ENCODE assay signal across 16 cellular contexts in the genomic region with DNA sequence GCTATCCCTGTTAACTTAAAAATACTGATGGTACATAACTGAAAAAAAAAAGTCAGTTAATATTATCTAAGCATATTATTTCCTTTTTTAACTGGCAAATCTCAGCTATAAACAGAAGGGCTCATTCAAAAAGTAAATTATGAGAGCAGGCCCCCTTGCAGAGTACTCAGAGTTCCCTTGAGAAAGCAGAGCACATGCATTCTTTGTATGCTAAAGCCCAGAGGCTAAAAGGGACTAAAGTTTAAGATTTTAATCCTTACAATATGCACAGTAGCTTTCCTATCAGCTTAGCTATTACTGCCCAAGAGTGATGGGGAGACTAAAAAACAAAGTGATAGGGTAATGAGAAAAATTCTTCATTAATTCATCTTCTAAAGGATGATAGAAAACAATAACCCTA. TPM values are rescaled to one million over a fixed set of nuclear protein-coding genes. Genes with fewer than 3 reads are reported as not detected.
A peak's percentile ranks its signal among the peaks of the same experiment; 100 is the strongest.
DNase-seq lines count a peak whose midpoint lies in the region; ATAC-seq and TF ChIP-seq lines count a peak whose summit lies in the region.
"Had no signal": no experiment of that assay in that cellular context is flagged by ENCODE, and none has a peak within 500 bp of the region (broad histone marks: within the 10 kb centered on the region; RNA-seq: fewer than 3 reads in every experiment).

No MANE protein-coding gene starts in this region.

- 0 out of 2 replicates have a peak, but pooled peaks cover 15% of the 10 kb centered on the region for H4K20me1 ChIP-seq in OCI-LY7 (ENCODE audit: insufficient read depth, low read length)

- peaks cover 26% of the 10 kb centered on the region for H3K36me3 ChIP-seq in OCI-LY7 (ENCODE audit: insufficient read depth, low read length)
- H3K36me3 ChIP-seq in CD8-positive, alpha-beta T cell (ENCODE audit: insufficient read depth, low read length): no peaks in the 10 kb centered on the region
- H3K36me3 ChIP-seq: lower lobe of right lung, suprapubic skin had no signal

- H3K27me3 ChIP-seq in CD8-positive, alpha-beta T cell (ENCODE audit: insufficient read depth, low read length): no peaks in the 10 kb centered on the region
- H3K27me3 ChIP-seq: suprapubic skin had no signal

- H3K27ac ChIP-seq in OCI-LY7 (ENCODE audit: low read depth, low read length, poor library complexity, severe bottlenecking): peak overlapping the region; percentile 36
- no peak overlapping the region for H3K27ac ChIP-seq in CD8-positive, alpha-beta T cell (ENCODE audit: low read depth, low read length)
- H3K27ac ChIP-seq: lower lobe of right lung, suprapubic skin had no signal

- H3K36me3 Mint-ChIP-seq in chondrocyte (ENCODE audit: low read depth) (no peaks in the 10 kb centered on the region), osteocyte (ENCODE audit: unreplicated experiment) (no peaks in the 10 kb centered on the region)
- H3K36me3 Mint-ChIP-seq in CD8-positive, alpha-beta T cell: no peaks in the 10 kb centered on the region
- H3K36me3 Mint-ChIP-seq: CD8-positive, alpha-beta memory T cell had no signal

- CTCF ChIA-PET in GM10248 (lab: Yijun Ruan, JAX): interaction anchor here (0.9 to 2.0 kb wide), 10 partner anchors 8 to 135 kb away, joined by 3 to 13 read pairs (median 4); partner anchors contain the start of genes LRIG2 and SLC16A1
- CTCF ChIA-PET in OCI-LY7 (lab: Charles Lee; ENCODE audit: unreplicated experiment): interaction anchor here (1.0 to 1.3 kb wide), 3 partner anchors 16 to 135 kb away, joined by 3 to 4 read pairs (median 3); partner anchors contain the start of gene SLC16A1
- CTCF ChIA-PET in CD8-positive, alpha-beta T cell (lab: Charles Lee): interaction anchor here (2.5 kb wide), 1 partner anchor 135 kb away, joined by 11 read pairs; the partner anchor contains the start of gene LRIG2

- peak overlapping the region; percentile 51 for H3K4me2 ChIP-seq in OCI-LY7 (ENCODE audit: low read length)

- ATAC-seq in GM18505 (IDR thresholded peaks at IDR 0.05; ENCODE audit: unreplicated experiment) (no peak), HG03457 (IDR thresholded peaks at IDR 0.05; ENCODE audit: unreplicated experiment) (no peak)
- ATAC-seq in CD8-positive, alpha-beta T cell: no peak
- ATAC-seq: lower lobe of right lung had no signal

- H3K4me1 ChIP-seq in OCI-LY7 (ENCODE audit: insufficient read depth, low read length, poor library complexity, severe bottlenecking): peaks cover 40% of the 10 kb centered on the region
- H3K4me1 ChIP-seq in CD8-positive, alpha-beta T cell (ENCODE audit: insufficient read depth, low read length): no peaks in the 10 kb centered on the region
- H3K4me1 ChIP-seq: lower lobe of right lung had no signal

- BruUV-seq in OCI-LY7 (replicated peaks; lab: Mats Ljungman, UMichigan): no TSS peak

- peaks cover 44% of the 10 kb centered on the region for H3K4me1 Mint-ChIP-seq in chondrocyte (ENCODE audit: low read depth)
- H3K4me1 Mint-ChIP-seq in osteocyte (ENCODE audit: unreplicated experiment): peaks cover 45% of the 10 kb centered on the region
- peaks cover 11% of the 10 kb centered on the region for H3K4me1 Mint-ChIP-seq in CD8-positive, alpha-beta T cell (ENCODE audit: low read depth)

- no peaks in the 10 kb centered on the region for H3K27me3 Mint-ChIP-seq in chondrocyte (ENCODE audit: low read depth)
- H3K27me3 Mint-ChIP-seq in osteocyte (ENCODE audit: unreplicated experiment): no peaks in the 10 kb centered on the region
- no peaks in the 10 kb centered on the region for H3K27me3 Mint-ChIP-seq in CD8-positive, alpha-beta T cell (ENCODE audit: low read depth)

- peaks cover 95% of the 10 kb centered on the region for H3K79me2 ChIP-seq in OCI-LY7 (ENCODE audit: insufficient read depth, low read depth, low read length)

- intact Hi-C loops in OCI-LY7 (cut with micrococcal nuclease; ENCODE audit: unreplicated experiment): loop anchor here (2.0 kb wide), 1 partner anchor 17 kb away; no protein-coding TSS in a partner anchor
- intact Hi-C loops in CD8-positive, alpha-beta T cell (cut with DNase I, micrococcal nuclease): no loop called here

- peak overlapping the region; percentile 4 for H3K4me3 ChIP-seq in OCI-LY7 (ENCODE audit: low read depth, low read length, poor library complexity, severe bottlenecking)
- no peak overlapping the region for H3K4me3 ChIP-seq in CD8-positive, alpha-beta T cell (ENCODE audit: low read depth, low read length)
- H3K4me3 ChIP-seq: lower lobe of right lung, suprapubic skin had no signal

- H3K9me2 ChIP-seq in OCI-LY7 (ENCODE audit: insufficient read depth, low read length): no peaks in the 10 kb centered on the region

- H3K4me3 Mint-ChIP-seq in chondrocyte (ENCODE audit: unreplicated experiment) (no peak overlapping the region), osteocyte (ENCODE audit: unreplicated experiment) (peak overlapping the region; percentile 3)
- no peak overlapping the region for H3K4me3 Mint-ChIP-seq in CD8-positive, alpha-beta T cell
- H3K4me3 Mint-ChIP-seq: CD8-positive, alpha-beta memory T cell had no signal

- peak; percentile 22 for DNase-seq in GM10248 (ENCODE audit: extremely low spot score)
- DNase-seq in OCI-LY7 (ENCODE audit: low spot score): no peak
- DNase-seq in chondrocyte (ENCODE audit: low spot score): no peak
- DNase-seq in osteocyte (ENCODE audit: extremely low spot score, unreplicated experiment): no peak
- no peak for DNase-seq in GM19240 (ENCODE audit: insufficient read length, low spot score)
- DNase-seq in CD8-positive, alpha-beta T cell: no peak
- DNase-seq: activated CD4-positive, alpha-beta T cell treated with anti-CD3 and anti-CD28 coated beads, Interleukin-2, amount 50 U/mL, for 48 hours; activated naive CD4-positive, alpha-beta T cell; CD8-positive, alpha-beta memory T cell; hippocampal formation; lower lobe of right lung; NCI-H1105; NCI-H446 treated with DMSO at 0.1 percent for 48 hours had no signal

- POLR2A ChIA-PET in GM10248 (lab: Yijun Ruan, JAX): interaction anchor here (1.2 to 1.9 kb wide), 2 partner anchors 16 to 19 kb away, joined by 6 to 9 read pairs; partner anchors contain the start of gene SLC16A1
- POLR2A ChIA-PET in OCI-LY7 (lab: Charles Lee): interaction anchor here (0.6 to 5.4 kb wide), 8 partner anchors 9 to 1418 kb away, joined by 3 to 31 read pairs (median 5); partner anchors contain the start of genes LRIG2 and SLC16A1
- POLR2A ChIA-PET in CD8-positive, alpha-beta T cell (lab: Charles Lee): no interaction called here

- TF ChIP-seq POLR2A in GM18505 (IDR thresholded peaks at IDR 0.05; ENCODE audit: borderline replicate concordance, extremely low read depth, insufficient read depth, insufficient read length): no peak

- H3K27ac Mint-ChIP-seq in chondrocyte (ENCODE audit: unreplicated experiment) (peak overlapping the region; percentile 97), osteocyte (ENCODE audit: unreplicated experiment) (peak overlapping the region; percentile 59)
- no peak overlapping the region for H3K27ac Mint-ChIP-seq in CD8-positive, alpha-beta T cell

- no peak overlapping the region for H2AFZ ChIP-seq in OCI-LY7 (ENCODE audit: low read length)

- no peaks in the 10 kb centered on the region; the same call in 1 of the 2 replicates for H3K9me3 ChIP-seq in OCI-LY7 (ENCODE audit: low read length)
- no peaks in the 10 kb centered on the region for H3K9me3 ChIP-seq in CD8-positive, alpha-beta T cell (ENCODE audit: low read length)
- H3K9me3 ChIP-seq: lower lobe of right lung, suprapubic skin had no signal

- TF ChIP-seq CTCF in GM10248 (IDR thresholded peaks at IDR 0.05; ENCODE audit: control extremely low read depth, extremely low read depth, low read depth, missing control alignments) (no peak), OCI-LY7 (conservative IDR thresholded peaks at IDR 0.05; ENCODE audit: low read length) (no peak), chondrocyte (IDR thresholded peaks at IDR 0.05) (no peak), osteocyte (IDR thresholded peaks at IDR 0.05) (no peak)
- no peak for TF ChIP-seq CTCF in CD8-positive, alpha-beta T cell (IDR thresholded peaks at IDR 0.05)

- H3K9me3 Mint-ChIP-seq in chondrocyte (ENCODE audit: low read depth) (no peaks in the 10 kb centered on the region), osteocyte (ENCODE audit: unreplicated experiment) (no peaks in the 10 kb centered on the region)
- H3K9me3 Mint-ChIP-seq in CD8-positive, alpha-beta T cell: no peaks in the 10 kb centered on the region
- H3K9me3 Mint-ChIP-seq: CD8-positive, alpha-beta memory T cell had no signal

RNA-seq across cellular contexts. Expression of gene SLC16A1, which starts 18.5 kb away (rescaled TPM):
- 50.9 and 56.1 TPM in 2 replicates for total RNA-seq in OCI-LY7 (2014; rRNA removed; shearing (Covaris generic))
- 60.3 and 67.8 TPM in 2 replicates for total RNA-seq in OCI-LY7 (2022)
- total RNA-seq in chondrocyte: 58.1 to 68.1 TPM (median 63.1 TPM) in 3 replicates
- total RNA-seq in osteocyte: 58.7 and 60.0 TPM in 2 replicates
- total RNA-seq in CD8-positive, alpha-beta T cell: 10 to 100 TPM; 34.0 to 34.1 TPM
